ENCODE assay signal across 1 cellular context in genomic region chr6:113873043-113873667, GRCh38.
A peak's percentile ranks its signal among the peaks of the same experiment; 100 is the strongest.
TF ChIP-seq lines count a peak whose summit lies in the region.

No MANE protein-coding gene starts in this region.

TF ChIP-seq in HepG2, 621 proteins besides CTCF, POLR2A, EP300 and RAD21 (continued from another document and continues in another):
- TF ChIP-seq ZNF616 (CRISPR knock-in tag; IDR thresholded peaks at IDR 0.05; ENCODE audit: low read depth) = no peak
- TF ChIP-seq FOXJ3 (CRISPR knock-in tag; IDR thresholded peaks at IDR 0.05; ENCODE audit: borderline replicate concordance) = no peak; the same call in 1 of the 2 replicates
- TF ChIP-seq TBX2 (CRISPR knock-in tag; IDR thresholded peaks at IDR 0.05; ENCODE audit: borderline replicate concordance) = no peak
- no peak for TF ChIP-seq ZNF30 (CRISPR knock-in tag; IDR thresholded peaks at IDR 0.05)
- peak; percentile 36; the same call in 1 of the 2 replicates for TF ChIP-seq PATZ1 (CRISPR knock-in tag; IDR thresholded peaks at IDR 0.05)
- TF ChIP-seq CSRNP2 (CRISPR knock-in tag; conservative IDR thresholded peaks at IDR 0.05; ENCODE audit: low read depth) = no peak
- no peak for TF ChIP-seq FOXC1 (CRISPR knock-in tag; IDR thresholded peaks at IDR 0.05; ENCODE audit: borderline replicate concordance)
- no peak for TF ChIP-seq ZNF7 (CRISPR knock-in tag; IDR thresholded peaks at IDR 0.05)
- no peak for TF ChIP-seq MTERF4 (CRISPR knock-in tag; IDR thresholded peaks at IDR 0.05)
- TF ChIP-seq ZBTB38 (CRISPR knock-in tag; IDR thresholded peaks at IDR 0.05) = no peak
- no peak for TF ChIP-seq PBX2 (CRISPR knock-in tag; IDR thresholded peaks at IDR 0.05)
- TF ChIP-seq SSRP1 (CRISPR knock-in tag; IDR thresholded peaks at IDR 0.05) = no peak
- TF ChIP-seq ZBTB21 (CRISPR knock-in tag; IDR thresholded peaks at IDR 0.05) = no peak
- TF ChIP-seq HDAC2 (CRISPR knock-in tag; IDR thresholded peaks at IDR 0.05) = 0 out of 2 replicates have a peak, but pooled peaks have one; percentile 25
- no peak for TF ChIP-seq PBX3 (CRISPR knock-in tag; IDR thresholded peaks at IDR 0.05; ENCODE audit: borderline replicate concordance)
- no peak for TF ChIP-seq ZNF142 (CRISPR knock-in tag; IDR thresholded peaks at IDR 0.05)
- no peak for TF ChIP-seq TP53 (CRISPR knock-in tag; conservative IDR thresholded peaks at IDR 0.05)
- TF ChIP-seq MIER3 (CRISPR knock-in tag; IDR thresholded peaks at IDR 0.05; ENCODE audit: borderline replicate concordance) = peak; percentile 16; the same call in 1 of the 2 replicates
- TF ChIP-seq STAT6 (CRISPR knock-in tag; IDR thresholded peaks at IDR 0.05; ENCODE audit: borderline replicate concordance) = no peak
- no peak; the same call in 1 of the 2 replicates for TF ChIP-seq MTA1 (CRISPR knock-in tag; IDR thresholded peaks at IDR 0.05; ENCODE audit: borderline replicate concordance)
- TF ChIP-seq MAFK (conservative IDR thresholded peaks at IDR 0.05 in 1 of 2, IDR thresholded peaks at IDR 0.05 in 1 of 2; ENCODE audit: low read length in 2 of 2) = no peak
- TF ChIP-seq ZNF296 (CRISPR knock-in tag; conservative IDR thresholded peaks at IDR 0.05) = no peak
- no peak for TF ChIP-seq ZNF619 (CRISPR knock-in tag; IDR thresholded peaks at IDR 0.05)
- 0 out of 2 replicates have a peak, but pooled peaks have one; percentile 60 for TF ChIP-seq ELF4 (CRISPR knock-in tag; IDR thresholded peaks at IDR 0.05; ENCODE audit: borderline replicate concordance)
- no peak for TF ChIP-seq CBX5 (CRISPR knock-in tag; IDR thresholded peaks at IDR 0.05; ENCODE audit: borderline replicate concordance)
- TF ChIP-seq PHF5A (CRISPR knock-in tag; IDR thresholded peaks at IDR 0.05; ENCODE audit: low read depth, unreplicated experiment) = no peak
- TF ChIP-seq ZBTB14 (CRISPR knock-in tag; IDR thresholded peaks at IDR 0.05) = no peak
- no peak for TF ChIP-seq TEAD2 (CRISPR knock-in tag; IDR thresholded peaks at IDR 0.05)
- TF ChIP-seq ATF7-NPFF (CRISPR knock-in tag; IDR thresholded peaks at IDR 0.05; ENCODE audit: low read depth) = no peak
- no peak for TF ChIP-seq MYNN (CRISPR knock-in tag; IDR thresholded peaks at IDR 0.05; ENCODE audit: low read depth)
- TF ChIP-seq KLF16 (CRISPR knock-in tag; IDR thresholded peaks at IDR 0.05) = no peak
- no peak for TF ChIP-seq ATF1 (CRISPR knock-in tag; IDR thresholded peaks at IDR 0.05)
- TF ChIP-seq ZNF136 (CRISPR knock-in tag; IDR thresholded peaks at IDR 0.05; ENCODE audit: low read depth) = no peak
- TF ChIP-seq ZNF496 (CRISPR knock-in tag; IDR thresholded peaks at IDR 0.05; ENCODE audit: insufficient replicate concordance) = no peak
- TF ChIP-seq FUBP1 (CRISPR knock-in tag; IDR thresholded peaks at IDR 0.05; ENCODE audit: borderline replicate concordance) = no peak
- no peak for TF ChIP-seq RFXAP (CRISPR knock-in tag; IDR thresholded peaks at IDR 0.05; ENCODE audit: borderline replicate concordance)
- no peak for TF ChIP-seq HOXA9 (CRISPR knock-in tag; IDR thresholded peaks at IDR 0.05; ENCODE audit: borderline replicate concordance)
- TF ChIP-seq ZFP37 (CRISPR knock-in tag; IDR thresholded peaks at IDR 0.05; ENCODE audit: borderline replicate concordance) = no peak
- TF ChIP-seq ZNF615 (CRISPR knock-in tag; IDR thresholded peaks at IDR 0.05; ENCODE audit: borderline replicate concordance) = no peak
- TF ChIP-seq NPAS2 (CRISPR knock-in tag; IDR thresholded peaks at IDR 0.05; ENCODE audit: borderline replicate concordance) = no peak
- no peak for TF ChIP-seq CCAR2 (optimal IDR thresholded peaks at IDR 0.05; ENCODE audit: low read depth, low read length)
- no peak for TF ChIP-seq ZNF670 (CRISPR knock-in tag; IDR thresholded peaks at IDR 0.05; ENCODE audit: borderline replicate concordance)
- no peak for TF ChIP-seq DBP (CRISPR knock-in tag; IDR thresholded peaks at IDR 0.05; ENCODE audit: not compliant biosample characterization)
- TF ChIP-seq PHB2 (IDR thresholded peaks at IDR 0.05; ENCODE audit: partially characterized antibody) = no peak
- peak; percentile 51; the same call in 1 of the 2 replicates for TF ChIP-seq ZNF350 (CRISPR knock-in tag; IDR thresholded peaks at IDR 0.05; ENCODE audit: borderline replicate concordance, low read depth)
